ENCODE assay signal across 15 cellular contexts in genomic region chr10:69715899-69716606, GRCh38.
DNase-seq lines count a peak whose midpoint lies in the region; ATAC-seq, FAIRE-seq and TF ChIP-seq lines count a peak whose summit lies in the region.
"Had no signal": no experiment of that assay in that cellular context is flagged by ENCODE, and none has a peak within 500 bp of the region (broad histone marks: within the 10 kb centered on the region; RNA-seq: fewer than 3 reads in every experiment).

No MANE protein-coding gene starts in this region.

- H3K4me3 ChIP-seq in heart left ventricle (no peak overlapping the region), left ventricle myocardium inferior (no peak overlapping the region), astrocyte (ENCODE audit: insufficient read depth, low read depth, low read length) (no peak overlapping the region), upper lobe of right lung (no peak overlapping the region), left lung (no peak overlapping the region)
- H3K4me3 ChIP-seq: GM12878 had no signal

- H3K79me2 ChIP-seq in astrocyte (ENCODE audit: insufficient read depth, low read length) = no peaks in the 10 kb centered on the region

- H3K9me3 Mint-ChIP-seq in astrocyte (ENCODE audit: unreplicated experiment) = no peaks in the 10 kb centered on the region
- H3K9me3 Mint-ChIP-seq in activated CD8-positive, alpha-beta T cell treated with anti-CD3 and anti-CD28 coated beads for 36 hours = no peaks in the 10 kb centered on the region

- DNase-seq in heart left ventricle (no peak), left ventricle myocardium inferior (no peak), astrocyte (ENCODE audit: low read depth) (no peak), left lobe of liver (ENCODE audit: low spot score) (peak; percentile 53), upper lobe of right lung (peak; percentile 31), left lung (no peak)
- no peak for DNase-seq in activated CD8-positive, alpha-beta T cell treated with anti-CD3 and anti-CD28 coated beads for 36 hours
- DNase-seq: DMS 273 treated with DMSO at 0.1 percent for 48 hours, GDM1, NCI-H2081 treated with DMSO at 0.1 percent for 48 hours had no signal

- ATAC-seq in heart left ventricle (peak in 3 of 4 donors; percentile 6 to 42 (median 42)), left lobe of liver (peak; percentile 76), upper lobe of right lung (no peak), left lung (no peak), HG03135 (IDR thresholded peaks at IDR 0.05; ENCODE audit: unreplicated experiment) (no peak)
- ATAC-seq in activated CD8-positive, alpha-beta T cell treated with anti-CD3 and anti-CD28 coated beads for 36 hours = no peak

- peaks cover 0 to 4% (median 0%) of the 10 kb centered on the region in 12 donors for H3K9me3 ChIP-seq in heart left ventricle
- peaks cover 1% of the 10 kb centered on the region for H3K9me3 ChIP-seq in left ventricle myocardium inferior (replicated peaks)
- H3K9me3 ChIP-seq in astrocyte (ENCODE audit: insufficient read depth, low read depth, low read length) = no peaks in the 10 kb centered on the region
- H3K9me3 ChIP-seq in upper lobe of right lung = no peaks in the 10 kb centered on the region
- H3K9me3 ChIP-seq in left lung = no peaks in the 10 kb centered on the region

- peak overlapping the region; percentile 20 for H2AFZ ChIP-seq in astrocyte (ENCODE audit: low read depth, low read length)

- H3K27me3 ChIP-seq in heart left ventricle = no peaks in the 10 kb centered on the region
- H3K27me3 ChIP-seq in left ventricle myocardium inferior (ENCODE audit: low read depth) = peaks cover 6% of the 10 kb centered on the region
- peaks cover 2% of the 10 kb centered on the region for H3K27me3 ChIP-seq in astrocyte (ENCODE audit: insufficient read depth, low read length)
- H3K27me3 ChIP-seq in upper lobe of right lung = no peaks in the 10 kb centered on the region
- peaks cover 0 to 6% of the 10 kb centered on the region in 2 donors for H3K27me3 ChIP-seq in left lung

- intact Hi-C loops in heart left ventricle (cut with DNase I) (loop anchor here in 7 of 10 donors (2.0 to 10.0 kb wide), 3 partner anchors 69 to 201 kb away; no protein-coding TSS in a partner anchor), left ventricle myocardium inferior (cut with micrococcal nuclease) (no loop called here), upper lobe of right lung (cut with DNase I) (no loop called here), left lung (cut with DNase I) (no loop called here)
- intact Hi-C loops in activated CD8-positive, alpha-beta T cell treated with anti-CD3 and anti-CD28 coated beads for 36 hours (cut with micrococcal nuclease) = loop anchor here (2.0 to 10.0 kb wide), 2 partner anchors 71 to 201 kb away; no protein-coding TSS in a partner anchor

- CTCF ChIA-PET in activated CD8-positive, alpha-beta T cell treated with anti-CD3 and anti-CD28 coated beads for 36 hours (lab: Charles Lee) = interaction anchor here (0.5 to 10.0 kb wide), 24 partner anchors 9 to 266 kb away, joined by 3 to 94 read pairs (median 4); no protein-coding TSS in a partner anchor

- H3K36me3 ChIP-seq in heart left ventricle = no peaks in the 10 kb centered on the region
- no peaks in the 10 kb centered on the region for H3K36me3 ChIP-seq in left ventricle myocardium inferior
- no peaks in the 10 kb centered on the region for H3K36me3 ChIP-seq in astrocyte (ENCODE audit: insufficient read depth, low read length)
- H3K36me3 ChIP-seq in upper lobe of right lung = no peaks in the 10 kb centered on the region
- no peaks in the 10 kb centered on the region for H3K36me3 ChIP-seq in left lung

- peak overlapping the region; percentile 44 for H3K9ac ChIP-seq in astrocyte (ENCODE audit: low read length)

- H3K4me1 ChIP-seq in heart left ventricle = peaks cover 0 to 10% (median 0%) of the 10 kb centered on the region in 12 donors
- H3K4me1 ChIP-seq in left ventricle myocardium inferior = peaks cover 12% of the 10 kb centered on the region
- peaks cover 18% of the 10 kb centered on the region for H3K4me1 ChIP-seq in astrocyte (ENCODE audit: insufficient read depth, low read length)
- no peaks in the 10 kb centered on the region for H3K4me1 ChIP-seq in upper lobe of right lung
- H3K4me1 ChIP-seq in left lung = no peaks in the 10 kb centered on the region

- no peak for FAIRE-seq in astrocyte (lab: Jason Lieb, UNC)
- FAIRE-seq: GM12878, HTR-8/SVneo had no signal

- H3K4me2 ChIP-seq in astrocyte (ENCODE audit: low read length) = no peak overlapping the region

- H3K27ac Mint-ChIP-seq in astrocyte (ENCODE audit: unreplicated experiment) = no peak overlapping the region
- no peak overlapping the region for H3K27ac Mint-ChIP-seq in activated CD8-positive, alpha-beta T cell treated with anti-CD3 and anti-CD28 coated beads for 36 hours

- TF ChIP-seq POLR2A in heart left ventricle (IDR thresholded peaks at IDR 0.05) = no peak

- peaks cover 36% of the 10 kb centered on the region for H3K27me3 Mint-ChIP-seq in astrocyte (ENCODE audit: low read depth, unreplicated experiment)
- H3K27me3 Mint-ChIP-seq in activated CD8-positive, alpha-beta T cell treated with anti-CD3 and anti-CD28 coated beads for 36 hours = peaks cover 4% of the 10 kb centered on the region

- POLR2A ChIA-PET in activated CD8-positive, alpha-beta T cell treated with anti-CD3 and anti-CD28 coated beads for 36 hours (lab: Charles Lee) = interaction anchor here (0.5 kb wide), 1 partner anchor 78 kb away, joined by 3 read pairs; no protein-coding TSS in a partner anchor

- peak overlapping the region; percentile 45 for H3K4me3 Mint-ChIP-seq in astrocyte (ENCODE audit: unreplicated experiment)
- H3K4me3 Mint-ChIP-seq in activated CD8-positive, alpha-beta T cell treated with anti-CD3 and anti-CD28 coated beads for 36 hours = no peak overlapping the region

- no peaks in the 10 kb centered on the region for H4K20me1 ChIP-seq in astrocyte (ENCODE audit: insufficient read depth, low read length)

- H3K36me3 Mint-ChIP-seq in astrocyte (ENCODE audit: low read depth, unreplicated experiment) = peaks cover 2% of the 10 kb centered on the region
- H3K36me3 Mint-ChIP-seq in activated CD8-positive, alpha-beta T cell treated with anti-CD3 and anti-CD28 coated beads for 36 hours (ENCODE audit: low read depth) = no peaks in the 10 kb centered on the region

- H3K27ac ChIP-seq in heart left ventricle (no peak overlapping the region), left ventricle myocardium inferior (replicated peaks) (no peak overlapping the region), astrocyte (ENCODE audit: low read depth, low read length) (peak overlapping the region; percentile 50), upper lobe of right lung (no peak overlapping the region), left lung (no peak overlapping the region)
- H3K27ac ChIP-seq: C4-2B, HL-60 had no signal

- H3K4me1 Mint-ChIP-seq in astrocyte (ENCODE audit: low read depth, unreplicated experiment) = no peaks in the 10 kb centered on the region
- H3K4me1 Mint-ChIP-seq in activated CD8-positive, alpha-beta T cell treated with anti-CD3 and anti-CD28 coated beads for 36 hours (ENCODE audit: low read depth) = no peaks in the 10 kb centered on the region

- TF ChIP-seq CTCF in heart left ventricle (IDR thresholded peaks at IDR 0.05) = no peak
- TF ChIP-seq CTCF in left ventricle myocardium inferior (IDR thresholded peaks at IDR 0.05; ENCODE audit: borderline replicate concordance) = no peak
- no peak for TF ChIP-seq CTCF in astrocyte (IDR thresholded peaks at IDR 0.05; ENCODE audit: insufficient read depth, low read depth, low read length)
- no peak for TF ChIP-seq CTCF in upper lobe of right lung (IDR thresholded peaks at IDR 0.05)
- no peak for TF ChIP-seq CTCF in activated CD8-positive, alpha-beta T cell treated with anti-CD3 and anti-CD28 coated beads for 36 hours (IDR thresholded peaks at IDR 0.05)
- no peak for TF ChIP-seq CTCF in left lung (IDR thresholded peaks at IDR 0.05)

- WGBS in heart left ventricle, 4 donors = 59 to 64% (median 63%) methylated on average over 13 of the region's 13 CpGs

Comparison
In these comparisons a context has a peak if more than half of its experiments do, and no peak if none do; other contexts are left out.
1. intact Hi-C loops: an anchor here in heart left ventricle (2.0 to 10.0 kb wide) and activated CD8-positive, alpha-beta T cell treated with anti-CD3 and anti-CD28 coated beads for 36 hours (2.0 to 10.0 kb wide); none called in left ventricle myocardium inferior, upper lobe of right lung and left lung.
2. ATAC-seq: peak in heart left ventricle (3 of 4) and left lobe of liver (single experiment); none in upper lobe of right lung (single experiment), activated CD8-positive, alpha-beta T cell treated with anti-CD3 and anti-CD28 coated beads for 36 hours (single experiment), left lung (single experiment) and HG03135 (single experiment).
3. DNase-seq: peak in left lobe of liver (single experiment) and upper lobe of right lung (single experiment); none in heart left ventricle (0 of 5), left ventricle myocardium inferior (single experiment), astrocyte (single experiment), activated CD8-positive, alpha-beta T cell treated with anti-CD3 and anti-CD28 coated beads for 36 hours (single experiment) and left lung (0 of 2).